In genomic region chr11:3583476-3583875, GRCh38 we compare ENCODE assay signal across 5 cellular contexts. TPM values are rescaled to one million over a fixed set of nuclear protein-coding genes. Genes with fewer than 3 reads are reported as not detected.
"Had no signal": no experiment of that assay in that cellular context is flagged by ENCODE, and none has a peak within 500 bp of the region (broad histone marks: within the 10 kb centered on the region; RNA-seq: fewer than 3 reads in every experiment).

No MANE protein-coding gene starts in this region.

RNA-seq across cellular contexts. Expression of gene ART5, which starts 58.3 kb away (rescaled TPM):
- total RNA-seq: aorta, mammary epithelial cell, natural killer cell, T-cell, ureter had no signal
- polyA plus RNA-seq: aorta, mammary epithelial cell had no signal
